12 cellular contexts compared by ENCODE assay signal in the genomic region with DNA sequence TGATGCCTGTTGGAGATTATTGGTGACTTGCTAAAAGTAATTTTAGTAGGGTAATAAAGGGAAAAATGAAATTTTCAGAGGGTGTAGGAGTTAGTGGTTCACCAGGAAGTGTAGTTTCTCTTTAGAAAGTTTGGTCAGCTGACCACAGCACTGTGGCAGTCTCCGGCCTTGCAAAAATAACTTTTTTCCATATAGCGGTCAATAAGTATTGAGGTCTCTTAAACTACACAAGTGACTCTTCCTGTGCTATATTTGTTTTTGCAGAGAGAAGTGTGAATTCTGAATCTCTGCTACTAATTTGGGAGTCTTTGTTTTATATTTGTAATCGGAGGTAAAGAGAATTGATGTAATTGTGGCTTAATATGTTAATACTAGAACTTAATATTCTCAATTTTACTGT. TPM values are rescaled to one million over a fixed set of nuclear protein-coding genes. Genes with fewer than 3 reads are reported as not detected.
DNase-seq lines count a peak whose midpoint lies in the region; ATAC-seq, FAIRE-seq and TF ChIP-seq lines count a peak whose summit lies in the region.
"Had no signal": no experiment of that assay in that cellular context is flagged by ENCODE, and none has a peak within 500 bp of the region (broad histone marks: within the 10 kb centered on the region; RNA-seq: fewer than 3 reads in every experiment).

No MANE protein-coding gene starts in this region.

- TF ChIP-seq CTCF in GM12878 (IDR thresholded peaks at IDR 0.05 in 2 of 3, conservative IDR thresholded peaks at IDR 0.05 in 1 of 3; ENCODE audit: control insufficient read depth in 2 of 3, extremely low read depth in 1 of 3, insufficient read depth in 1 of 3, low read depth in 3 of 3, low read length in 3 of 3): no peak
- no peak for TF ChIP-seq CTCF in BE2C (IDR thresholded peaks at IDR 0.05; ENCODE audit: low read depth, low read length)
- TF ChIP-seq CTCF in colonic mucosa (IDR thresholded peaks at IDR 0.05): no peak

- no peak overlapping the region for H3K27ac Mint-ChIP-seq in T-helper 17 cell
- H3K27ac Mint-ChIP-seq: activated naive CD8-positive, alpha-beta T cell treated with anti-CD3 and anti-CD28 coated beads, Interleukin-2, amount 10 ng/mL, durations not matched to agents 7 days and 5 days; WTC11 had no signal

- H3K4me3 Mint-ChIP-seq in T-helper 17 cell: no peak overlapping the region
- H3K4me3 Mint-ChIP-seq: activated naive CD8-positive, alpha-beta T cell treated with anti-CD3 and anti-CD28 coated beads, Interleukin-2, amount 10 ng/mL, durations not matched to agents 7 days and 5 days; WTC11 had no signal

- H3K4me1 Mint-ChIP-seq in T-helper 17 cell: peaks cover 20% of the 10 kb centered on the region

- H3K79me2 ChIP-seq in GM12878 (ENCODE audit: control insufficient read depth, insufficient read depth, low read length): peaks cover 25% of the 10 kb centered on the region

- H3K27ac ChIP-seq in GM12878 (ENCODE audit: control insufficient read depth, insufficient read depth) (0 out of 2 replicates have a peak overlapping the region, but pooled peaks have one; percentile 4), colonic mucosa (no peak overlapping the region)

- peak; percentile 44 to 82; a peak in 3 of 4 replicates for TF ChIP-seq EP300 in GM12878 (IDR thresholded peaks at IDR 0.05; ENCODE audit: borderline replicate concordance in 1 of 2, control insufficient read depth in 1 of 2, low read depth in 2 of 2, low read length in 2 of 2)

- FAIRE-seq in GM12878 (lab: Jason Lieb, UNC): peak; percentile 66

- H3K4me1 ChIP-seq in GM12878 (ENCODE audit: control insufficient read depth, insufficient read depth, low read length) (peaks cover 13% of the 10 kb centered on the region), BE2C (peaks cover 10% of the 10 kb centered on the region), colonic mucosa (peaks cover 8% of the 10 kb centered on the region)

- no peak for TF ChIP-seq POLR2A in GM12878 (IDR thresholded peaks at IDR 0.05; ENCODE audit: low read depth, low read length)

- H3K9ac ChIP-seq in GM12878 (ENCODE audit: control insufficient read depth, insufficient read depth, low read length): no peak overlapping the region
- no peak overlapping the region for H3K9ac ChIP-seq in colonic mucosa (ENCODE audit: low read depth in 2 of 2, low read length in 2 of 2)

- no peak for TF ChIP-seq RAD21 in GM12878 (IDR thresholded peaks at IDR 0.05; ENCODE audit: insufficient read depth, low read depth, low read length)

- intact Hi-C loops in GM12878 (cut with micrococcal nuclease; ENCODE audit: unreplicated experiment) (no loop called here), colonic mucosa (cut with DNase I) (no loop called here)

- POLR2A ChIA-PET in GM12878 (lab: Charles Lee): interaction anchor here (1.0 kb wide), 1 partner anchor 13 kb away, joined by 3 read pairs; no protein-coding TSS in a partner anchor

- no peaks in the 10 kb centered on the region for H3K36me3 ChIP-seq in GM12878 (ENCODE audit: control insufficient read depth in 2 of 2, insufficient read depth in 2 of 2, low read length in 1 of 2)
- H3K36me3 ChIP-seq in BE2C: no peaks in the 10 kb centered on the region
- H3K36me3 ChIP-seq in colonic mucosa: no peaks in the 10 kb centered on the region

- peak overlapping the region; percentile 31 for H3K4me2 ChIP-seq in GM12878 (ENCODE audit: control insufficient read depth, insufficient read depth)

- ATAC-seq in GM18517 (IDR thresholded peaks at IDR 0.05; ENCODE audit: unreplicated experiment): peak; percentile 79
- peak; percentile 92 for ATAC-seq in GM21447 (IDR thresholded peaks at IDR 0.05; ENCODE audit: unreplicated experiment)
- ATAC-seq in HG03103 (IDR thresholded peaks at IDR 0.05; ENCODE audit: low read depth, unreplicated experiment): peak; percentile 77
- ATAC-seq in GM12878: peak; percentile 89
- no peak for ATAC-seq in T-helper 17 cell
- ATAC-seq: WTC11 had no signal

- no peaks in the 10 kb centered on the region for H3K27me3 Mint-ChIP-seq in T-helper 17 cell

- CTCF ChIA-PET in GM12878 (lab: Yijun Ruan, JAX): interaction anchor here (0.7 kb wide), 1 partner anchor 12 kb away, joined by 3 read pairs; no protein-coding TSS in a partner anchor

- SMC1A ChIA-PET in GM12878 (lab: Charles Lee; ENCODE audit: uncharacterized antibody, unreplicated experiment): interaction anchor here (0.6 to 7.1 kb wide), 6 partner anchors 10 to 56 kb away, joined by 3 to 66 read pairs (median 3); no protein-coding TSS in a partner anchor

- in situ Hi-C loops in GM12878 (cut with MboI): no loop called here

- H3K36me3 Mint-ChIP-seq in T-helper 17 cell (ENCODE audit: low read depth): no peaks in the 10 kb centered on the region
- H3K36me3 Mint-ChIP-seq: WTC11 had no signal

- H3K27me3 ChIP-seq in GM12878 (replicated peaks in 1 of 2; ENCODE audit: control insufficient read depth in 2 of 2, insufficient read depth in 2 of 2, low read length in 1 of 2) (no peaks in the 10 kb centered on the region), BE2C (no peaks in the 10 kb centered on the region), colonic mucosa (no peaks in the 10 kb centered on the region)

- WGBS in GM12878 (ENCODE audit: insufficient coverage, insufficient replicate concordance, low lambda C conversion rate, missing lambda C conversion rate): 5% methylated on average over 3 of the region's 3 CpGs

- H2AFZ ChIP-seq in GM12878 (ENCODE audit: control insufficient read depth, low read depth, low read length): no peak overlapping the region

- H4K20me1 ChIP-seq in GM12878 (ENCODE audit: control insufficient read depth, insufficient read depth): no peaks in the 10 kb centered on the region

- peak; percentile 51 for DNase-seq in GM12878 (ENCODE audit: low read depth, low spot score)
- no peak for DNase-seq in BE2C
- DNase-seq in colonic mucosa: no peak
- DNase-seq in NCI-H2196 treated with DMSO at 0.1 percent for 48 hours (lab: John Stamatoyannopoulos, UW; ENCODE audit: unreplicated experiment): no peak
- no peak for DNase-seq in T-helper 17 cell
- DNase-seq: activated naive CD8-positive, alpha-beta T cell treated with anti-CD3 and anti-CD28 coated beads, Interleukin-2, amount 10 ng/mL, durations not matched to agents 7 days and 5 days; Calu3; occipital lobe had no signal

- no peak overlapping the region for H3K4me3 ChIP-seq in GM12878
- no peak overlapping the region for H3K4me3 ChIP-seq in BE2C (ENCODE audit: low read depth, low read length)
- H3K4me3 ChIP-seq in colonic mucosa: no peak overlapping the region

- RAD21 ChIA-PET in GM12878 (lab: Charles Lee; ENCODE audit: unreplicated experiment): interaction anchor here (1.0 kb wide), 1 partner anchor 24 kb away, joined by 5 read pairs; the partner anchor contains the start of gene PTPN12

- peaks cover 3% of the 10 kb centered on the region; the same call in 2 of the 3 replicates for H3K9me3 ChIP-seq in GM12878 (replicated peaks; ENCODE audit: control insufficient read depth, insufficient read depth, low read length)
- H3K9me3 ChIP-seq in BE2C: no peaks in the 10 kb centered on the region
- no peaks in the 10 kb centered on the region for H3K9me3 ChIP-seq in colonic mucosa
- H3K9me3 ChIP-seq in T-helper 17 cell (ENCODE audit: control insufficient read depth, low read length, poor library complexity, severe bottlenecking): no peaks in the 10 kb centered on the region

- BruUV-seq in GM12878 (replicated peaks; lab: Mats Ljungman, UMichigan): no TSS peak

TF ChIP-seq in GM12878, 131 proteins besides CTCF, POLR2A, EP300 and RAD21 (continues in another document):
- no peak for TF ChIP-seq TCF3 (IDR thresholded peaks at IDR 0.05; ENCODE audit: borderline replicate concordance, insufficient read depth, low read depth, low read length)
- no peak for TF ChIP-seq ZSCAN29 (IDR thresholded peaks at IDR 0.05)
- no peak for TF ChIP-seq SMAD5 (IDR thresholded peaks at IDR 0.05; ENCODE audit: low read depth)
- no peak for TF ChIP-seq IRF5 (IDR thresholded peaks at IDR 0.05; ENCODE audit: borderline replicate concordance)

RNA-seq across cellular contexts. Expression of gene PTPN12, which starts 24.3 kb away (rescaled TPM):
- 151 and 156 TPM in 2 replicates for total RNA-seq in GM12878 (2013; cell fraction: nucleolus; rRNA removed)
- total RNA-seq in GM12878 (2014; rRNA removed) (17.8 and 22.4 TPM in 2 replicates), GM12878 (2014; rRNA removed; fragmentation: Illumina TruSeq; extraction: Trizol) (23.7 and 26.3 TPM in 2 replicates), GM12878 (2021) (35.1 and 35.8 TPM in 2 replicates), colonic mucosa (10 to 100 TPM; 34.0 to 51.3 TPM), T-helper 17 cell (10 to 100 TPM; 15.5 to 70.8 TPM)
- 7.7 TPM for polyA plus RNA-seq in GM12878 (2011; ENCODE audit: low read depth)
- polyA plus RNA-seq in GM12878 (2011; rRNA removed) (43.1 and 45.7 TPM in 2 replicates), GM12878 (2014; fragmentation: Illumina TruSeq; extraction: Trizol) (52.9 and 63.3 TPM in 2 replicates), GM12878 (2014; fragmentation: Nextera tagmentation; extraction: Ambion mirVana) (10 to 100 TPM; 12.3 to 12.6 TPM), GM12878 (2014; rRNA removed) (16.6 and 16.9 TPM in 2 replicates), GM12878 (2016; fragmentation: Nextera tagmentation; extraction: Ambion mirVana) (1 to 10 TPM; 6.6 to 7.1 TPM)
- 21.4 and 23.6 TPM in 2 replicates for polyA plus RNA-seq in GM12878 (2011; cell fraction: cytosol; rRNA removed)
- 26.6 and 28.1 TPM in 2 replicates for polyA plus RNA-seq in GM12878 (2011; cell fraction: nucleus; rRNA removed)
- polyA plus RNA-seq in GM12878 (2012): 16.9 and 17.5 TPM in 2 replicates
- 43.7 and 78.6 TPM in 2 replicates for polyA minus RNA-seq in GM12878 (2011; rRNA and poly(A)+ RNA removed)
- polyA minus RNA-seq in GM12878 (2011; cell fraction: cytosol; rRNA and poly(A)+ RNA removed): 17.2 and 25.6 TPM in 2 replicates
- 26.6 and 45.6 TPM in 2 replicates for polyA minus RNA-seq in GM12878 (2011; cell fraction: nucleus; rRNA and poly(A)+ RNA removed)
- polyA plus RNA-seq in BE2C (2012; ENCODE audit: insufficient read depth, insufficient read length, low read depth): 48.6 TPM
